2 cellular contexts compared by ENCODE assay signal in the genomic region with DNA sequence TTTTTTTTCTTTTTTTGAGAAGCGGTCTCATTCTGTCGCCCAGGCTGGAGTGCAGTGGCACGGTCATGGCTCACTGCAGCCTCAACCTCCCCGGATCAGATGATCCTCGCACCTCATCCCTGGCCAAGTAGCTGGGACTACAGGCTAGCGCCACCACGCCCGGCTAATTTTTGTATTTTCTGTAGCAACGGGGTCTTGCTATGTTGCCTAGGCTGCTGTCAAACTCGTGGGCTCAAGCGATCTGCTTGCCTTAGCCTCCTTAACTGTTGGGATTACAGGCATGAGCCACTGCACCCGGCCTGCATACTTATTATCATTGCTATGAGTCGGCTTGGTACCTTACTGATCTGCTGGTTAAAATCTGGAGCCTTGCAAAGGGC.
TF ChIP-seq lines count a peak whose summit lies in the region.

No MANE protein-coding gene starts in this region.

TF ChIP-seq in SK-N-SH treated with all-trans-retinoic acid at 6 μM for 48 hours, 23 proteins besides CTCF, POLR2A, EP300 and RAD21:
- TF ChIP-seq ZFP3 (CRISPR knock-in tag; IDR thresholded peaks at IDR 0.05): no peak

TF ChIP-seq in H1, 55 proteins besides CTCF, POLR2A, EP300 and RAD21 (continued from another document):
- TF ChIP-seq SP2 (IDR thresholded peaks at IDR 0.05; ENCODE audit: low read length): no peak
- TF ChIP-seq GTF2F1 (IDR thresholded peaks at IDR 0.05; ENCODE audit: borderline replicate concordance, low read depth, low read length): no peak
- TF ChIP-seq TAF7 (optimal IDR thresholded peaks at IDR 0.05; ENCODE audit: borderline replicate concordance, low read depth, low read length): no peak
- no peak for TF ChIP-seq JUND (IDR thresholded peaks at IDR 0.05; ENCODE audit: low read length)
- TF ChIP-seq SP4 (IDR thresholded peaks at IDR 0.05; ENCODE audit: low read length): no peak
- TF ChIP-seq SRF (IDR thresholded peaks at IDR 0.05; ENCODE audit: low read depth, low read length): no peak
- no peak for TF ChIP-seq TEAD4 (IDR thresholded peaks at IDR 0.05; ENCODE audit: low read depth, low read length)
- TF ChIP-seq HDAC2 (IDR thresholded peaks at IDR 0.05; ENCODE audit: borderline replicate concordance in 1 of 2, low read depth in 2 of 2, low read length in 2 of 2): no peak
- TF ChIP-seq RNF2 (IDR thresholded peaks at IDR 0.05; ENCODE audit: borderline replicate concordance, low read depth, low read length, missing control alignments, poor library complexity, severe bottlenecking): no peak
- TF ChIP-seq YY1 (IDR thresholded peaks at IDR 0.05; ENCODE audit: low read depth, low read length): no peak
- TF ChIP-seq RFX5 (IDR thresholded peaks at IDR 0.05; ENCODE audit: borderline replicate concordance, low read depth, low read length): no peak
- TF ChIP-seq, protein P1, sequence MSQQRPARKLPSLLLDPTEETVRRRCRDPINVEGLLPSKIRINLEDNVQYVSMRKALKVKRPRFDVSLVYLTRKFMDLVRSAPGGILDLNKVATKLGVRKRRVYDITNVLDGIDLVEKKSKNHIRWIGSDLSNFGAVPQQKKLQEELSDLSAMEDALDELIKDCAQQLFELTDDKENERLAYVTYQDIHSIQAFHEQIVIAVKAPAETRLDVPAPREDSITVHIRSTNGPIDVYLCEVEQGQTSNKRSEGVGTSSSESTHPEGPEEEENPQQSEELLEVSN (IDR thresholded peaks at IDR 0.05): no peak
- TF ChIP-seq KDM1A (IDR thresholded peaks at IDR 0.05; ENCODE audit: borderline replicate concordance, low read length): no peak
- no peak for TF ChIP-seq CEBPB (IDR thresholded peaks at IDR 0.05; ENCODE audit: low read depth, low read length)
TF ChIP-seq in H1: peak in this region for 0.
